In the genomic region with DNA sequence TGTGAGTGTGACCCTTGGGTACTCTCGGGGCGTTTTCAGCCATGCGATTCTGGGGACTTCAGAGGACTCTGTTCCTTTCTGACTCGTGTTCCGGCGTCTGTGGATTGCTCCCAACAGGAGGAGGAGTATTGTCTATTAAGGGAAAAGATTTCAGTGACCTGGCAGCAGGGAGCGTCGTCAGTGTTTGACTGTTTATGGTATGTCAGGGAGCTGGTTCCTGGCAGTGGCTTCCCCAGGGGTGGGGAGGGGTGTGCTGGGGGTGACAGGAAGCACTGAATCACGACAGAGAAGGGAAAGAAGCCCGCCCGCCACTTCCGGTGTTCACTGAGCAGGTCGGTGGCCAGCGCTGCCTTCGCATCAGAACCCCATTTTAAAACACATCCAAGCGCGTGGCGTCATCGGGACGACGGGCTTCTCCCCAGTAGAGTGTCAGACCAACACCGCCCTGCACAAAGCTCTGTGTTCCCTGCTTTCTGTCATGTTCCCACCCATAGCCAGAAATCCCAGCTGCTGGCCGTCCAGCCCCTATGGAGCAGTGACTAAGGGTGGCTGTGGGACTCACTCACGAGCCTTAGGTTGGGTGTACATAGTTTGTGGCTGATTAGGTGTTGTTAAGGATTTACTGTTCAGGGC, we compare ENCODE assay signal across 8 cellular contexts. TPM values are rescaled to one million over a fixed set of nuclear protein-coding genes. Genes with fewer than 3 reads are reported as not detected.
DNase-seq lines count a peak whose midpoint lies in the region; ATAC-seq, FAIRE-seq and TF ChIP-seq lines count a peak whose summit lies in the region.

No MANE protein-coding gene starts in this region.

- DNase-seq in GM18507 (ENCODE audit: extremely low spot score, insufficient read length, low read depth) (no peak), Peyer's patch (peak in 2 of 3 donors; percentile 50 to 81), adipocyte (ENCODE audit: low read depth) (no peak), left lung (peak; percentile 66 to 82), HuH-7 (ENCODE audit: low spot score) (no peak)
- peak; percentile 39 to 58 for DNase-seq in stimulated activated CD4-positive, alpha-beta T cell treated with anti-CD3 and anti-CD28 coated beads, Interleukin-4, amount 100 ng/mL, for 48 hours (ENCODE audit: low read depth in 2 of 2)
- DNase-seq in effector CD4-positive, alpha-beta T cell: no peak

- intact Hi-C loops in left lung (cut with DNase I): no loop called here

- TF ChIP-seq POLR2A in Peyer's patch (IDR thresholded peaks at IDR 0.05): no peak

- FAIRE-seq in GM18507 (lab: Jason Lieb, UNC): peak; percentile 5

- H3K4me3 ChIP-seq in Peyer's patch: peak overlapping the region in 1 of 4 donors; percentile 2
- no peak overlapping the region for H3K4me3 ChIP-seq in adipocyte (ENCODE audit: low read length)
- H3K4me3 ChIP-seq in left lung: no peak overlapping the region

- peak overlapping the region; percentile 46 to 86 (median 74) for H3K27ac ChIP-seq in Peyer's patch
- peak overlapping the region; percentile 79 to 86 for H3K27ac ChIP-seq in left lung

- H3K9ac ChIP-seq in adipocyte (ENCODE audit: low read length): peak overlapping the region; percentile 44

- H3K4me1 ChIP-seq in Peyer's patch: peaks cover 0 to 38% (median 2%) of the 10 kb centered on the region in 4 donors
- peaks cover 40% of the 10 kb centered on the region for H3K4me1 ChIP-seq in adipocyte (ENCODE audit: control insufficient read depth, insufficient read depth, low read length)
- peaks cover 21 to 67% of the 10 kb centered on the region in 2 donors for H3K4me1 ChIP-seq in left lung

- H3K9me3 ChIP-seq in Peyer's patch: no peaks in the 10 kb centered on the region
- H3K9me3 ChIP-seq in adipocyte (ENCODE audit: control insufficient read depth, low read length): no peaks in the 10 kb centered on the region
- H3K9me3 ChIP-seq in left lung: no peaks in the 10 kb centered on the region

- ATAC-seq in left lung (peak; percentile 38), HG03045 (IDR thresholded peaks at IDR 0.05; ENCODE audit: unreplicated experiment) (no peak)

- no peak for TF ChIP-seq CTCF in Peyer's patch (IDR thresholded peaks at IDR 0.05)
- no peak for TF ChIP-seq CTCF in left lung (IDR thresholded peaks at IDR 0.05)

- H3K36me3 ChIP-seq in Peyer's patch (no peaks in the 10 kb centered on the region), adipocyte (ENCODE audit: control insufficient read depth, insufficient read depth, low read length, severe bottlenecking) (peaks cover 41% of the 10 kb centered on the region), left lung (no peaks in the 10 kb centered on the region)

- H3K27me3 ChIP-seq in Peyer's patch (no peaks in the 10 kb centered on the region), adipocyte (replicated peaks; ENCODE audit: control insufficient read depth, insufficient read depth, low read length) (no peaks in the 10 kb centered on the region), left lung (peaks cover 0 to 29% of the 10 kb centered on the region in 2 donors)

RNA-seq across cellular contexts. Expression of gene COL4A2, which starts 33.8 kb away (rescaled TPM):
- total RNA-seq in Peyer's patch: 100 to 1,000 TPM in 2 of 4 donors, 10 to 100 TPM in 2; 56.6 to 139 (median 89.1) TPM
- 100 to 1,000 TPM; 343 to 638 TPM for total RNA-seq in left lung

RNA-seq across cellular contexts. Expression of gene COL4A1, which starts 34.0 kb away (rescaled TPM):
- total RNA-seq in Peyer's patch: 10 to 100 TPM; 28.0 to 69.3 (median 36.3) TPM
- 1,000 to 10,000 TPM in 1 of 2 donors, 100 to 1,000 TPM in 1; 418 to 1,057 TPM for total RNA-seq in left lung

Comparison
In these comparisons a context has a peak if more than half of its experiments do, and no peak if none do; other contexts are left out.
1. DNase-seq: peak in Peyer's patch (2 of 3), left lung (2 of 2) and stimulated activated CD4-positive, alpha-beta T cell treated with anti-CD3 and anti-CD28 coated beads, Interleukin-4, amount 100 ng/mL, for 48 hours (2 of 2); none in GM18507 (single experiment), adipocyte (single experiment), HuH-7 (single experiment) and effector CD4-positive, alpha-beta T cell (single experiment).
2. RNA of gene COL4A1, which starts 34.0 kb away (total RNA-seq): 418 to 1,057 TPM in left lung; 28.0 to 69.3 TPM in Peyer's patch; every median in the first group is over 4 times any median in the second.